In genomic region chr6:122399348-122400120, GRCh38 we compare ENCODE assay signal across 8 cellular contexts. TPM values are rescaled to one million over a fixed set of nuclear protein-coding genes. Genes with fewer than 3 reads are reported as not detected.
A peak's percentile ranks its signal among the peaks of the same experiment; 100 is the strongest.
DNase-seq lines count a peak whose midpoint lies in the region; ATAC-seq and TF ChIP-seq lines count a peak whose summit lies in the region.

HSF2 (plus strand) TSS chr6:122399652; CDS start chr6:122399738, 86 bp downstream.

- peak in 1 of 3 experiments; percentile 25 for TF ChIP-seq CTCF in vagina (IDR thresholded peaks at IDR 0.05)

- peak within 1 kb of the TSS; percentile 98 for H3K4me3 Mint-ChIP-seq in T-helper 17 cell

- peak within 1 kb of the TSS; percentile 91 for H3K27ac Mint-ChIP-seq in T-helper 17 cell

- DNase-seq in NCI-H1694 treated with DMSO at 0.1 percent for 48 hours (lab: John Stamatoyannopoulos, UW): peak; percentile 87
- DNase-seq in T-helper 17 cell: peak; percentile 84 to 92 (median 90)
- DNase-seq in anterior cingulate cortex (lab: John Stamatoyannopoulos, UW): peak; percentile 80 to 99 (median 97)
- DNase-seq in right cardiac atrium: peak; percentile 97 to 98 (median 98)
- peak; percentile 98 for DNase-seq in putamen (ENCODE audit: low spot score)
- peak; percentile 98 to 99 for DNase-seq in vagina (ENCODE audit: extremely low spot score in 2 of 2)

- H3K4me1 Mint-ChIP-seq in T-helper 17 cell: peaks cover 20% of the 10 kb centered on the region

- H3K27ac ChIP-seq in right cardiac atrium (ENCODE audit: low read length) (peak within 1 kb of the TSS; percentile 83), vagina (peak within 1 kb of the TSS; percentile 80)

- intact Hi-C loops in right cardiac atrium (cut with DNase I) (loop anchor here in 1 of 4 donors (10.0 kb wide), 1 partner anchor 75 kb away; the partner anchor contains the start of gene SERINC1), vagina (cut with DNase I) (no loop called here)

- H3K4me1 ChIP-seq in right cardiac atrium (ENCODE audit: control insufficient read depth, insufficient read depth, low read length) (no peaks in the 10 kb centered on the region), vagina (peaks cover 31% of the 10 kb centered on the region)

- ATAC-seq in HG02885 (IDR thresholded peaks at IDR 0.05; ENCODE audit: poor library complexity, unreplicated experiment) (peak; percentile 99), T-helper 17 cell (peak; percentile 99), right cardiac atrium (peak; percentile 100)

- no peaks in the 10 kb centered on the region for H3K9me3 ChIP-seq in T-helper 17 cell (ENCODE audit: control insufficient read depth, low read length, poor library complexity, severe bottlenecking)
- no peaks in the 10 kb centered on the region for H3K9me3 ChIP-seq in right cardiac atrium (ENCODE audit: control insufficient read depth, low read length)
- H3K9me3 ChIP-seq in vagina: no peaks in the 10 kb centered on the region

- WGBS in right cardiac atrium: under 1% methylated on average over 82 of the region's 82 CpGs

- no peaks in the 10 kb centered on the region for H3K27me3 Mint-ChIP-seq in T-helper 17 cell

- peak; percentile 60 for TF ChIP-seq POLR2A in GM15510 (IDR thresholded peaks at IDR 0.05; ENCODE audit: borderline replicate concordance, extremely low read depth, insufficient read length)
- TF ChIP-seq POLR2A in vagina (IDR thresholded peaks at IDR 0.05): peak in 1 of 2 donors; percentile 34

- H3K36me3 ChIP-seq in vagina: no peaks in the 10 kb centered on the region

- H3K4me3 ChIP-seq in right cardiac atrium (ENCODE audit: low read length) (peak within 1 kb of the TSS; percentile 80), vagina (peak within 1 kb of the TSS; percentile 75 to 96)

- no peaks in the 10 kb centered on the region for H3K27me3 ChIP-seq in right cardiac atrium (ENCODE audit: control insufficient read depth, insufficient read depth)
- H3K27me3 ChIP-seq in vagina: no peaks in the 10 kb centered on the region

- peaks cover 2% of the 10 kb centered on the region for H3K36me3 Mint-ChIP-seq in T-helper 17 cell (ENCODE audit: low read depth)

RNA-seq across cellular contexts. Expression of gene HSF2, which starts in this region (rescaled TPM):
- total RNA-seq in T-helper 17 cell (10 to 100 TPM; 16.1 to 20.4 TPM), right cardiac atrium (10 to 100 TPM; 21.6 to 42.9 (median 41.8) TPM), vagina (27.5 TPM)
- polyA plus RNA-seq in right cardiac atrium: 37.3 TPM

Comparison
In these comparisons a context has a peak if more than half of its experiments do, and no peak if none do; other contexts are left out.
1. Peak in every context shown above with its lines: DNase-seq, ATAC-seq, H3K4me3 ChIP-seq and H3K27ac ChIP-seq.